ENCODE assay signal across 17 cellular contexts in genomic region chr2:197576631-197577030, GRCh38.
DNase-seq lines count a peak whose midpoint lies in the region; ATAC-seq, FAIRE-seq and TF ChIP-seq lines count a peak whose summit lies in the region.
"Had no signal": no experiment of that assay in that cellular context is flagged by ENCODE, and none has a peak within 500 bp of the region (broad histone marks: within the 10 kb centered on the region; RNA-seq: fewer than 3 reads in every experiment).

No MANE protein-coding gene starts in this region.

- CTCF ChIA-PET in activated CD4-positive, alpha-beta T cell treated with anti-CD3 and anti-CD28 coated beads, Interleukin-2, amount 10 ng/mL, durations not matched to agents 7 days and 5 days (lab: Charles Lee) = interaction anchor here (1.8 kb wide), 1 partner anchor 15 kb away, joined by 3 read pairs; no protein-coding TSS in a partner anchor

- H2BK20ac ChIP-seq in H9 (ENCODE audit: low read depth, low read length, poor library complexity, severe bottlenecking) = no peak overlapping the region

- H2AFZ ChIP-seq in H9 (ENCODE audit: low read length) = no peak overlapping the region

- no peak for FAIRE-seq in bronchial epithelial cell (lab: Jason Lieb, UNC)
- FAIRE-seq: K562, kidney had no signal

- no peak overlapping the region for H2BK5ac ChIP-seq in H9 (ENCODE audit: insufficient read length, low read length)

- H4K20me1 ChIP-seq in H9 (ENCODE audit: control insufficient read depth, insufficient read depth, insufficient read length) = no peaks in the 10 kb centered on the region

- H3K14ac ChIP-seq in H9 (ENCODE audit: insufficient read depth, low read length) = no peak overlapping the region

- H3K79me1 ChIP-seq in H9 (ENCODE audit: insufficient read depth, low read depth, low read length, poor library complexity, severe bottlenecking) = no peaks in the 10 kb centered on the region

- H2BK15ac ChIP-seq in H9 (ENCODE audit: low read depth, low read length) = no peak overlapping the region

- no peak overlapping the region for H3K4me2 ChIP-seq in H9 (ENCODE audit: insufficient read depth, insufficient read length, low read length)

- POLR2A ChIA-PET in activated CD4-positive, alpha-beta T cell treated with anti-CD3 and anti-CD28 coated beads, Interleukin-2, amount 10 ng/mL, durations not matched to agents 7 days and 5 days (lab: Charles Lee) = interaction anchor here (0.6 kb wide), 1 partner anchor 104 kb away, joined by 4 read pairs; no protein-coding TSS in a partner anchor

- peaks cover 15% of the 10 kb centered on the region; the same call in 1 of the 2 replicates for H3K4me1 ChIP-seq in H9 (ENCODE audit: insufficient read depth, low read length)

- no peak overlapping the region for H3K23ac ChIP-seq in H9 (ENCODE audit: insufficient read length, low read depth, low read length)

- no peaks in the 10 kb centered on the region; the same call in 1 of the 2 replicates for H3K79me2 ChIP-seq in H9 (ENCODE audit: insufficient read depth, low read length)

- H4K91ac ChIP-seq in H9 (ENCODE audit: insufficient read length, low read depth, low read length) = no peak overlapping the region

- no peak overlapping the region for H3K4ac ChIP-seq in H9 (ENCODE audit: low read depth, low read length)

- no peak overlapping the region for H2BK120ac ChIP-seq in H9 (ENCODE audit: low read depth, low read length, poor library complexity, severe bottlenecking)

- H2AK5ac ChIP-seq in H9 (ENCODE audit: insufficient read length, low read length) = no peak overlapping the region

- H3K18ac ChIP-seq in H9 (ENCODE audit: insufficient read length, low read depth, low read length) = no peak overlapping the region

- ATAC-seq in left ventricle myocardium superior = peak; percentile 89
- no peak for ATAC-seq in SK-N-SH treated with all-trans-retinoic acid at 6 μM for 48 hours
- ATAC-seq: activated T-cell treated with anti-CD3 and anti-CD28 coated beads, Interleukin-2, amount 50 U/mL, for 72 hours; K562; stimulated activated naive B cell treated with anti-CD40 and anti-IgM and Interleukin-4, amounts not matched to agents 10 μg/mL and 1 μg/mL and 100 μg/mL, for 72 hours had no signal

- no peak overlapping the region for H4K5ac ChIP-seq in H9 (ENCODE audit: insufficient read length, low read depth, low read length)

- H2BK12ac ChIP-seq in H9 (ENCODE audit: insufficient read length, low read depth, low read length) = no peak overlapping the region

- H3K27me3 ChIP-seq in H9 (ENCODE audit: insufficient read depth, low read length) (no peaks in the 10 kb centered on the region), bronchial epithelial cell (ENCODE audit: control insufficient read depth, insufficient read depth, low read length) (no peaks in the 10 kb centered on the region)
- H3K27me3 ChIP-seq: cardiac muscle cell, esophagus squamous epithelium had no signal

- no CpG with 5 or more reads among the region's 3 CpGs for WGBS in H9 (ENCODE audit: extremely low coverage, insufficient read length, low lambda C conversion rate)

- no peak overlapping the region for H3K9ac ChIP-seq in H9 (ENCODE audit: extremely low read depth, insufficient read length, low read length)

- H3K36me3 ChIP-seq in bronchial epithelial cell (ENCODE audit: control insufficient read depth, insufficient read depth, low read length) = no peaks in the 10 kb centered on the region
- H3K36me3 ChIP-seq: cardiac muscle cell had no signal

- DNase-seq in H9 = no peak
- peak; percentile 12 for DNase-seq in bronchial epithelial cell (ENCODE audit: low read depth)
- DNase-seq in left ventricle myocardium superior = no peak
- DNase-seq in smooth muscle cell of the brain vasculature (ENCODE audit: low read depth, low spot score) = peak; percentile 37
- no peak for DNase-seq in A172 (ENCODE audit: low spot score)
- no peak for DNase-seq in activated CD4-positive, alpha-beta T cell treated with anti-CD3 and anti-CD28 coated beads, Interleukin-2, amount 10 ng/mL, durations not matched to agents 7 days and 5 days
- no peak for DNase-seq in stimulated activated naive CD4-positive, alpha-beta T cell treated with Interleukin-2 at 50 U/mL for 16 hours (lab: John Stamatoyannopoulos, UW)
- DNase-seq: activated CD4-positive, CD25-positive, alpha-beta regulatory T cell treated with anti-CD3 and anti-CD28 coated beads, Interleukin-2, amount 50 U/mL, for 72 hours; activated T-cell treated with anti-CD3 and anti-CD28 coated beads, Interleukin-2, amount 50 U/mL, for 72 hours; esophagus squamous epithelium; kidney; NCI-H1930; stimulated activated CD4-positive, alpha-beta T cell treated with anti-CD3 and anti-CD28 coated beads, Interleukin-2, amount 100 ng/mL, for 24 hours; stimulated activated naive B cell treated with anti-CD40 and anti-IgM and Interleukin-4, amounts not matched to agents 10 μg/mL and 1 μg/mL and 100 μg/mL, for 72 hours had no signal

- no peaks in the 10 kb centered on the region for H3K23me2 ChIP-seq in H9 (ENCODE audit: insufficient read length, low read depth, low read length, poor library complexity, severe bottlenecking)

- H3K27ac Mint-ChIP-seq in H9 = peak overlapping the region in 2 of 3 experiments; percentile 8 to 18; a peak in 4 of 7 replicates
- no peak overlapping the region for H3K27ac Mint-ChIP-seq in activated CD4-positive, alpha-beta T cell treated with anti-CD3 and anti-CD28 coated beads, Interleukin-2, amount 10 ng/mL, durations not matched to agents 7 days and 5 days
- H3K27ac Mint-ChIP-seq: activated T-cell treated with anti-CD3 and anti-CD28 coated beads, Interleukin-2, amount 50 U/mL, for 72 hours; stimulated activated naive B cell treated with anti-CD40 and anti-IgM and Interleukin-4, amounts not matched to agents 10 μg/mL and 1 μg/mL and 100 μg/mL, for 72 hours had no signal

- no peak overlapping the region for H4K8ac ChIP-seq in H9 (replicated peaks; ENCODE audit: insufficient read length, low read depth, low read length)

- H3K56ac ChIP-seq in H9 (ENCODE audit: insufficient read length, low read depth, low read length) = no peak overlapping the region

- peaks cover 24% of the 10 kb centered on the region for H3K9me3 ChIP-seq in H9 (ENCODE audit: control insufficient read depth, low read depth, low read length)

- TF ChIP-seq CTCF in H9 (conservative IDR thresholded peaks at IDR 0.05) = no peak
- no peak for TF ChIP-seq CTCF in bronchial epithelial cell (IDR thresholded peaks at IDR 0.05; ENCODE audit: insufficient read depth, low read length, severe bottlenecking)

- no peak overlapping the region for H3T11ph ChIP-seq in H9 (ENCODE audit: low read length)

- peaks cover 13 to 18% of the 10 kb centered on the region in 2 experiments for H3K4me1 Mint-ChIP-seq in H9
- no peaks in the 10 kb centered on the region for H3K4me1 Mint-ChIP-seq in activated CD4-positive, alpha-beta T cell treated with anti-CD3 and anti-CD28 coated beads, Interleukin-2, amount 10 ng/mL, durations not matched to agents 7 days and 5 days
- H3K4me1 Mint-ChIP-seq: stimulated activated naive B cell treated with anti-CD40 and anti-IgM and Interleukin-4, amounts not matched to agents 10 μg/mL and 1 μg/mL and 100 μg/mL, for 72 hours had no signal

- H3K4me3 Mint-ChIP-seq in H9 = no peak overlapping the region
- H3K4me3 Mint-ChIP-seq in activated CD4-positive, alpha-beta T cell treated with anti-CD3 and anti-CD28 coated beads, Interleukin-2, amount 10 ng/mL, durations not matched to agents 7 days and 5 days = no peak overlapping the region
- H3K4me3 Mint-ChIP-seq: activated T-cell treated with anti-CD3 and anti-CD28 coated beads, Interleukin-2, amount 50 U/mL, for 72 hours; stimulated activated naive B cell treated with anti-CD40 and anti-IgM and Interleukin-4, amounts not matched to agents 10 μg/mL and 1 μg/mL and 100 μg/mL, for 72 hours had no signal

- peaks cover 36 to 39% (median 37%) of the 10 kb centered on the region in 3 experiments for H3K36me3 Mint-ChIP-seq in H9 (ENCODE audit: insufficient read depth in 1 of 3, low read depth in 3 of 3)
- H3K36me3 Mint-ChIP-seq in activated CD4-positive, alpha-beta T cell treated with anti-CD3 and anti-CD28 coated beads, Interleukin-2, amount 10 ng/mL, durations not matched to agents 7 days and 5 days (ENCODE audit: low read depth) = peaks cover 29% of the 10 kb centered on the region

- H3K4me3 ChIP-seq in bronchial epithelial cell (ENCODE audit: low read depth, low read length) = no peak overlapping the region
- H3K4me3 ChIP-seq: cardiac muscle cell, esophagus squamous epithelium, K562 had no signal

- H3K27me3 Mint-ChIP-seq in H9 (ENCODE audit: low read depth) = no peaks in the 10 kb centered on the region
- no peaks in the 10 kb centered on the region for H3K27me3 Mint-ChIP-seq in activated CD4-positive, alpha-beta T cell treated with anti-CD3 and anti-CD28 coated beads, Interleukin-2, amount 10 ng/mL, durations not matched to agents 7 days and 5 days
- H3K27me3 Mint-ChIP-seq: stimulated activated naive B cell treated with anti-CD40 and anti-IgM and Interleukin-4, amounts not matched to agents 10 μg/mL and 1 μg/mL and 100 μg/mL, for 72 hours had no signal

- no peak overlapping the region for H3K27ac ChIP-seq in H9 (ENCODE audit: insufficient read length, low read depth, low read length)
- H3K27ac ChIP-seq: cardiac muscle cell had no signal

- intact Hi-C loops in left ventricle myocardium superior (cut with micrococcal nuclease) = no loop called here

- peaks cover 27 to 36% of the 10 kb centered on the region in 2 experiments for H3K9me3 Mint-ChIP-seq in H9
- H3K9me3 Mint-ChIP-seq in activated CD4-positive, alpha-beta T cell treated with anti-CD3 and anti-CD28 coated beads, Interleukin-2, amount 10 ng/mL, durations not matched to agents 7 days and 5 days = peaks cover 20% of the 10 kb centered on the region

TF ChIP-seq in SK-N-SH treated with all-trans-retinoic acid at 6 μM for 48 hours, 23 proteins besides CTCF, POLR2A, EP300 and RAD21 (continues in another document):
- TF ChIP-seq ZFP30 (CRISPR knock-in tag; IDR thresholded peaks at IDR 0.05) = no peak
- no peak for TF ChIP-seq CSRNP3 (CRISPR knock-in tag; IDR thresholded peaks at IDR 0.05)

Comparison
In these comparisons a context has a peak if more than half of its experiments do, and no peak if none do; other contexts are left out.
1. DNase-seq: peak in bronchial epithelial cell (single experiment) and smooth muscle cell of the brain vasculature (single experiment); none in H9 (single experiment), left ventricle myocardium superior (single experiment), A172 (single experiment), activated CD4-positive, alpha-beta T cell treated with anti-CD3 and anti-CD28 coated beads, Interleukin-2, amount 10 ng/mL, durations not matched to agents 7 days and 5 days (single experiment) and stimulated activated naive CD4-positive, alpha-beta T cell treated with Interleukin-2 at 50 U/mL for 16 hours (single experiment).